ENCODE assay signal across 14 cellular contexts in genomic region chr22:38757464-38757757, GRCh38. TPM values are rescaled to one million over a fixed set of nuclear protein-coding genes. Genes with fewer than 3 reads are reported as not detected.
DNase-seq lines count a peak whose midpoint lies in the region; ATAC-seq and TF ChIP-seq lines count a peak whose summit lies in the region.
"Had no signal": no experiment of that assay in that cellular context is flagged by ENCODE, and none has a peak within 500 bp of the region (broad histone marks: within the 10 kb centered on the region; RNA-seq: fewer than 3 reads in every experiment).

No MANE protein-coding gene starts in this region.

- no peak overlapping the region for H3K27ac Mint-ChIP-seq in activated naive CD4-positive, alpha-beta T cell treated with anti-CD3 and anti-CD28 coated beads for 36 hours
- H3K27ac Mint-ChIP-seq in T-helper 17 cell: peak overlapping the region; percentile 90
- no peak overlapping the region for H3K27ac Mint-ChIP-seq in type B pancreatic cell

- CTCF ChIA-PET in activated naive CD4-positive, alpha-beta T cell treated with anti-CD3 and anti-CD28 coated beads for 36 hours (lab: Charles Lee): interaction anchor here (1.5 to 4.1 kb wide), 2 partner anchors 10 to 25 kb away, joined by 3 to 23 read pairs; no protein-coding TSS in a partner anchor

- ATAC-seq in T-helper 17 cell (no peak), GM18519 (IDR thresholded peaks at IDR 0.05; ENCODE audit: low FRiP score, unreplicated experiment) (no peak)

- H3K27me3 Mint-ChIP-seq in activated naive CD4-positive, alpha-beta T cell treated with anti-CD3 and anti-CD28 coated beads for 36 hours (ENCODE audit: low read depth): no peaks in the 10 kb centered on the region
- H3K27me3 Mint-ChIP-seq in T-helper 17 cell (no peaks in the 10 kb centered on the region), type B pancreatic cell (no peaks in the 10 kb centered on the region)

- no peak for DNase-seq in activated naive CD4-positive, alpha-beta T cell treated with anti-CD3 and anti-CD28 coated beads for 36 hours
- no peak for DNase-seq in activated naive CD4-positive, alpha-beta T cell treated with Interleukin-2 at 50 U/mL for 16 hours
- DNase-seq in T-helper 17 cell (no peak), type B pancreatic cell (ENCODE audit: extremely low spot score, unreplicated experiment) (no peak), COLO829 (ENCODE audit: low spot score) (no peak), amniotic stem cell (lab: John Stamatoyannopoulos, UW) (no peak)
- DNase-seq: GM23248, mesenchymal stem cell, NCI-H774, SW 1271 had no signal

- peak overlapping the region; percentile 94 for H3K27ac ChIP-seq in layer of hippocampus (ENCODE audit: low read depth, low read length)
- H3K27ac ChIP-seq: GM23248, hepatocyte had no signal

- intact Hi-C loops in activated naive CD4-positive, alpha-beta T cell treated with anti-CD3 and anti-CD28 coated beads for 36 hours (cut with micrococcal nuclease): loop anchor here (5.0 to 10.0 kb wide), 5 partner anchors 85 to 575 kb away; partner anchors contain the start of genes MAFF, NPTXR, PLA2G6 and RPL3

- H3K4me1 Mint-ChIP-seq in activated naive CD4-positive, alpha-beta T cell treated with anti-CD3 and anti-CD28 coated beads for 36 hours (ENCODE audit: low read depth): peaks cover 38% of the 10 kb centered on the region
- H3K4me1 Mint-ChIP-seq in T-helper 17 cell (peaks cover 40% of the 10 kb centered on the region), type B pancreatic cell (ENCODE audit: unreplicated experiment) (peaks cover 27% of the 10 kb centered on the region)

- no peaks in the 10 kb centered on the region for H3K27me3 ChIP-seq in layer of hippocampus (ENCODE audit: control insufficient read depth, insufficient read depth, low read length)
- H3K27me3 ChIP-seq: hepatocyte had no signal

- no peaks in the 10 kb centered on the region for H3K9me3 Mint-ChIP-seq in activated naive CD4-positive, alpha-beta T cell treated with anti-CD3 and anti-CD28 coated beads for 36 hours
- H3K9me3 Mint-ChIP-seq in type B pancreatic cell: no peaks in the 10 kb centered on the region

- peaks cover 6% of the 10 kb centered on the region for H3K36me3 Mint-ChIP-seq in activated naive CD4-positive, alpha-beta T cell treated with anti-CD3 and anti-CD28 coated beads for 36 hours (ENCODE audit: low read depth)
- H3K36me3 Mint-ChIP-seq in T-helper 17 cell (ENCODE audit: low read depth): peaks cover 3% of the 10 kb centered on the region
- no peaks in the 10 kb centered on the region for H3K36me3 Mint-ChIP-seq in type B pancreatic cell

- peak overlapping the region; percentile 77 for H3K4me3 Mint-ChIP-seq in activated naive CD4-positive, alpha-beta T cell treated with anti-CD3 and anti-CD28 coated beads for 36 hours
- peak overlapping the region; percentile 92 for H3K4me3 Mint-ChIP-seq in T-helper 17 cell
- peak overlapping the region; percentile 67 for H3K4me3 Mint-ChIP-seq in type B pancreatic cell

- H3K9me3 ChIP-seq in T-helper 17 cell (ENCODE audit: control insufficient read depth, low read length, poor library complexity, severe bottlenecking): no peaks in the 10 kb centered on the region
- H3K9me3 ChIP-seq: thoracic aorta had no signal

- TF ChIP-seq CTCF in type B pancreatic cell (conservative IDR thresholded peaks at IDR 0.05): no peak

RNA-seq across cellular contexts. Expression of gene SUN2, which starts 1.6 kb away (rescaled TPM):
- 100 to 1,000 TPM; 120 to 121 TPM for total RNA-seq in activated naive CD4-positive, alpha-beta T cell treated with anti-CD3 and anti-CD28 coated beads for 36 hours
- total RNA-seq in T-helper 17 cell (100 to 1,000 TPM; 426 to 485 TPM), type B pancreatic cell (ENCODE audit: low replicate concordance) (43.5 and 70.5 TPM in 2 replicates)

RNA-seq across cellular contexts. Expression of gene DNAL4, which starts 36.5 kb away (rescaled TPM):
- 1 to 10 TPM; 5.9 to 8.0 TPM for total RNA-seq in activated naive CD4-positive, alpha-beta T cell treated with anti-CD3 and anti-CD28 coated beads for 36 hours
- total RNA-seq in T-helper 17 cell (1 to 10 TPM; 5.1 to 7.2 TPM), type B pancreatic cell (ENCODE audit: low replicate concordance) (23.9 and 31.5 TPM in 2 replicates)

RNA-seq across cellular contexts. Expression of gene GTPBP1, which starts 51.7 kb away (rescaled TPM):
- 100 to 1,000 TPM in 1 of 2 experiments, 10 to 100 TPM in 1; 98.9 to 107 TPM for total RNA-seq in activated naive CD4-positive, alpha-beta T cell treated with anti-CD3 and anti-CD28 coated beads for 36 hours
- 100 to 1,000 TPM; 220 to 235 TPM for total RNA-seq in T-helper 17 cell
- total RNA-seq in type B pancreatic cell (ENCODE audit: low replicate concordance): 47.1 and 60.1 TPM in 2 replicates

RNA-seq across cellular contexts. Expression of gene JOSD1, which starts 56.7 kb away (rescaled TPM):
- 10 to 100 TPM; 48.9 to 54.3 TPM for total RNA-seq in activated naive CD4-positive, alpha-beta T cell treated with anti-CD3 and anti-CD28 coated beads for 36 hours
- total RNA-seq in T-helper 17 cell: 100 to 1,000 TPM; 132 to 157 TPM
- total RNA-seq in type B pancreatic cell (ENCODE audit: low replicate concordance): 43.4 and 51.8 TPM in 2 replicates
